1 cellular context compared by ENCODE assay signal in the genomic region with DNA sequence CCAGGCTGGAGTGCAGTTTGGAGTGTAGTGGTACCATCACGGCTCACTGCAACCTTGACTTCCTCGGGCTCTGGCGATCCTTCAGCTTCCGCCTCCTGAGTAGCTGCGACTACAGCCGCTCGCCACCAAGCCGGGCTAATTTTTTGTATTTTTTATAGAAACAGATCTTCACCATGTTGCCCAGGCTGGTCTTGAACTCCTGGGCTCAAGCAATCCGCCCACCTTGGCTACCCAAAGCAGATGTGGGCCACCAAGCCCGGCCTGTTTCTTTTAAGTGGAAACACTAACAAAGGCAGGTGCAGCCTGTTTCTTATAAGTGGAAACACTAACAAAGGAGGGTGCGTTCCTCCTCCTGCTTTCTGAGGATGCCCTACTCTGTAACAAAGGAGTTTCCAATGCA.
TF ChIP-seq lines count a peak whose summit lies in the region.

No MANE protein-coding gene starts in this region.

TF ChIP-seq in GM23338, 12 proteins besides CTCF, POLR2A, EP300 and RAD21 (continued from another document):
- TF ChIP-seq ZNF462 (CRISPR knock-in tag; IDR thresholded peaks at IDR 0.05) (no peak), EZH2 (IDR thresholded peaks at IDR 0.05; ENCODE audit: low read depth, unreplicated experiment) (no peak), JUNB (IDR thresholded peaks at IDR 0.05; ENCODE audit: unreplicated experiment) (no peak), STAT1 (IDR thresholded peaks at IDR 0.05; ENCODE audit: unreplicated experiment) (no peak), POLR2AphosphoS5 (IDR thresholded peaks at IDR 0.05; ENCODE audit: low read depth) (no peak), EZH2phosphoT487 (IDR thresholded peaks at IDR 0.05; ENCODE audit: unreplicated experiment) (no peak)
